Comparison of ENCODE assay signal across 15 cellular contexts in genomic region chrX:78957768-78958130, GRCh38. TPM values are rescaled to one million over a fixed set of nuclear protein-coding genes. Genes with fewer than 3 reads are reported as not detected.
DNase-seq lines count a peak whose midpoint lies in the region; ATAC-seq, FAIRE-seq and TF ChIP-seq lines count a peak whose summit lies in the region.
"Had no signal": no experiment of that assay in that cellular context is flagged by ENCODE, and none has a peak within 500 bp of the region (broad histone marks: within the 10 kb centered on the region; RNA-seq: fewer than 3 reads in every experiment).

No MANE protein-coding gene starts in this region.

- intact Hi-C loops in MCF 10A (cut with micrococcal nuclease) = no loop called here

- TF ChIP-seq POLR2A in GM12891 (IDR thresholded peaks at IDR 0.05; ENCODE audit: low read depth, low read length) = no peak

- ATAC-seq in GM19372 (IDR thresholded peaks at IDR 0.05; ENCODE audit: low read depth, unreplicated experiment) (peak; percentile 57), HG02943 (IDR thresholded peaks at IDR 0.05; ENCODE audit: low read depth, unreplicated experiment) (peak; percentile 81), T-helper 17 cell (peak; percentile 20)
- ATAC-seq: HCT116, sciatic nerve had no signal

- H3K27me3 Mint-ChIP-seq in T-helper 17 cell (no peaks in the 10 kb centered on the region), MCF 10A (ENCODE audit: insufficient read depth, unreplicated experiment) (no peaks in the 10 kb centered on the region)

- peaks cover 7% of the 10 kb centered on the region for H3K36me3 Mint-ChIP-seq in T-helper 17 cell (ENCODE audit: low read depth)
- no peaks in the 10 kb centered on the region for H3K36me3 Mint-ChIP-seq in MCF 10A (ENCODE audit: insufficient read depth, unreplicated experiment)

- H3K9me3 Mint-ChIP-seq in MCF 10A (ENCODE audit: unreplicated experiment) = peaks cover 34% of the 10 kb centered on the region

- no peak for DNase-seq in GM12891 (ENCODE audit: insufficient read length, low spot score)
- no peak for DNase-seq in T-helper 17 cell
- DNase-seq in stimulated activated naive CD4-positive, alpha-beta T cell treated with Interleukin-2 at 50 U/mL for 16 hours (lab: John Stamatoyannopoulos, UW) = no peak
- no peak for DNase-seq in NCI-H345 treated with DMSO at 0.1 percent for 48 hours (lab: John Stamatoyannopoulos, UW; ENCODE audit: unreplicated experiment)
- DNase-seq in stimulated activated CD4-positive, alpha-beta T cell treated with anti-CD3 and anti-CD28 coated beads, Interleukin-4, amount 100 ng/mL, for 24 hours = no peak
- DNase-seq in MCF 10A (ENCODE audit: unreplicated experiment) = no peak
- DNase-seq: kidney glomerular epithelial cell, NCI-H1694 treated with DMSO at 0.1 percent for 48 hours, SK-N-SH, stomach had no signal

- peak; percentile 93 for FAIRE-seq in GM12891 (lab: Jason Lieb, UNC)
- FAIRE-seq: endothelial cell of umbilical vein had no signal

- H3K27ac Mint-ChIP-seq in T-helper 17 cell = peak overlapping the region; percentile 86
- no peak overlapping the region for H3K27ac Mint-ChIP-seq in MCF 10A (ENCODE audit: low read depth, unreplicated experiment)

- no peak for TF ChIP-seq CTCF in MCF 10A (IDR thresholded peaks at IDR 0.05; ENCODE audit: unreplicated experiment)

- POLR2A ChIA-PET in MCF 10A (lab: Yijun Ruan, JAX) = no interaction called here

- H3K4me1 Mint-ChIP-seq in T-helper 17 cell (peaks cover 36% of the 10 kb centered on the region), MCF 10A (ENCODE audit: insufficient read depth, unreplicated experiment) (no peaks in the 10 kb centered on the region)

- no TSS peak for BruUV-seq in MCF 10A (replicated peaks; lab: Mats Ljungman, UMichigan)

- H3K4me3 Mint-ChIP-seq in T-helper 17 cell (no peak overlapping the region), MCF 10A (ENCODE audit: unreplicated experiment) (no peak overlapping the region)

- no peaks in the 10 kb centered on the region for H3K9me3 ChIP-seq in T-helper 17 cell (ENCODE audit: control insufficient read depth, low read length, poor library complexity, severe bottlenecking)
- H3K9me3 ChIP-seq: SK-N-SH, stomach had no signal

- CTCF ChIA-PET in MCF 10A (lab: Yijun Ruan, JAX) = interaction anchor here (0.9 kb wide), 1 partner anchor 15 kb away, joined by 4 read pairs; no protein-coding TSS in a partner anchor

TF ChIP-seq in GM12891, 5 proteins besides CTCF, POLR2A, EP300 and RAD21:
- TF ChIP-seq SPI1 (IDR thresholded peaks at IDR 0.05; ENCODE audit: low read depth, low read length) = peak; percentile 78
- no peak for TF ChIP-seq PAX5 (IDR thresholded peaks at IDR 0.05; ENCODE audit: insufficient read depth, low read length, severe bottlenecking)
- 0 out of 2 replicates have a peak, but pooled peaks have one; percentile 24 for TF ChIP-seq POLR2AphosphoS5 (IDR thresholded peaks at IDR 0.05; ENCODE audit: low read depth, low read length)
- no peak for TF ChIP-seq POU2F2 (IDR thresholded peaks at IDR 0.05; ENCODE audit: low read depth, low read length)
- no peak for TF ChIP-seq TAF1 (IDR thresholded peaks at IDR 0.05; ENCODE audit: low read depth, low read length)

RNA-seq across cellular contexts. Expression of gene P2RY10, which starts 12.6 kb away (rescaled TPM):
- polyA plus RNA-seq in GM12891 (2012; ENCODE audit: low read depth, missing spikeins) = 39.9 TPM
- 10 to 100 TPM; 70.4 to 78.4 TPM for total RNA-seq in T-helper 17 cell
- total RNA-seq in MCF 10A (2022) = not detected in 2 replicates
- total RNA-seq: endothelial cell of umbilical vein had no signal
- polyA plus RNA-seq: endothelial cell of umbilical vein, SK-N-SH had no signal

Comparison
In these comparisons a context has a peak if more than half of its experiments do, and no peak if none do; other contexts are left out.
1. ATAC-seq: peak in every context shown above with its lines; median percentile 81 in HG02943; 57 in GM19372; 20 in T-helper 17 cell.
2. RNA of gene P2RY10, which starts 12.6 kb away (total RNA-seq): 70.4 to 78.4 TPM in T-helper 17 cell; not detected in MCF 10A; every median in the first group is over 10 times any median in the second.